9 cellular contexts compared by ENCODE assay signal in the genomic region with DNA sequence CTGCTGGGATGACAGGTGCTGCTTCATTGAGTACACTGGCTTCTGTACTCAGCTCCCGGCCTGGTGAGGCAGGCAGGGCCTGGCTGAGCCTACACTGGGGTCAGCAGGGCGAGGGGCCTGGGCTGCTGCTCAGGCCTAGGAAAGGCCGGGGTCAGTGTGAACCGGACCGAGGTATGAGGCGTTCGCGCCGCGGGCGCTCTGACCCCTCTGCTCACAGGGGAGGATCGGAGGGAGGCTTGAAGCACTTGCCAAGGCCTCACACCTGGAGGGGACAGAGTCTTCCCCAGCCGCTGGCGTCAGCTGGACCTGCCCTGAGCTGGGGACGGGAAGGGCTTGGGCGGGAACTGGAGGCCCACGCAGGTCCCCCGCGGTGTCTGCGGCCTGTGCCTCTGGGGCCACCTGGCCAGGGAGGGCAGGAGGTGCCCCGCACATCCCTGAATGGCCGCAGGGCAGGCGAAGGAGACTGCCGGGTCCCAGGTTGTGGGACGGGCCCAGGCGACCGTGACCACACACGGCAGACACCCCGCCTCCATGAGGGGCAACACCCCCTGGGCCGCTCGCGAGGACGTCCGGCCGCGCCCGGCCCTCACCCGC. TPM values are rescaled to one million over a fixed set of nuclear protein-coding genes. Genes with fewer than 3 reads are reported as not detected.
DNase-seq lines count a peak whose midpoint lies in the region; ATAC-seq, FAIRE-seq and TF ChIP-seq lines count a peak whose summit lies in the region.
"Had no signal": no experiment of that assay in that cellular context is flagged by ENCODE, and none has a peak within 500 bp of the region (broad histone marks: within the 10 kb centered on the region; RNA-seq: fewer than 3 reads in every experiment).

No MANE protein-coding gene starts in this region.

- H3K36me3 ChIP-seq in right atrium auricular region: no peaks in the 10 kb centered on the region
- peaks cover 21 to 29% (median 25%) of the 10 kb centered on the region in 3 donors for H3K36me3 ChIP-seq in skeletal muscle tissue (ENCODE audit: control insufficient read depth in 3 of 3, insufficient read depth in 3 of 3, low read length in 3 of 3)

- peak overlapping the region; percentile 93 for H3K4me3 Mint-ChIP-seq in CD4-positive, alpha-beta T cell
- peak overlapping the region; percentile 85 for H3K4me3 Mint-ChIP-seq in activated CD4-positive, alpha-beta memory T cell treated with anti-CD3 and anti-CD28 coated beads, Interleukin-2, amount 10 ng/mL, durations not matched to agents 7 days and 5 days

- no peaks in the 10 kb centered on the region for H3K27me3 ChIP-seq in CD4-positive, alpha-beta T cell (ENCODE audit: control insufficient read depth, insufficient read depth, low read length)
- no peaks in the 10 kb centered on the region for H3K27me3 ChIP-seq in right atrium auricular region
- peaks cover 10 to 19% (median 14%) of the 10 kb centered on the region in 3 donors for H3K27me3 ChIP-seq in skeletal muscle tissue (ENCODE audit: control insufficient read depth in 3 of 3, insufficient read depth in 3 of 3, low read length in 3 of 3)

- H3K36me3 Mint-ChIP-seq in CD4-positive, alpha-beta T cell (ENCODE audit: low read depth): peaks cover 33% of the 10 kb centered on the region
- peaks cover 4% of the 10 kb centered on the region for H3K36me3 Mint-ChIP-seq in activated CD4-positive, alpha-beta memory T cell treated with anti-CD3 and anti-CD28 coated beads, Interleukin-2, amount 10 ng/mL, durations not matched to agents 7 days and 5 days (ENCODE audit: low read depth)

- H3K9ac ChIP-seq in skeletal muscle tissue (ENCODE audit: low read depth in 1 of 3, low read length in 3 of 3): peak overlapping the region; percentile 85 to 93 (median 86)

- POLR2A ChIA-PET in CD4-positive, alpha-beta T cell (lab: Charles Lee): interaction anchor here (1.2 to 2.2 kb wide), 3 partner anchors 21 to 213 kb away, joined by 3 to 9 read pairs (median 7); a partner anchor contains a TSS
- POLR2A ChIA-PET in activated CD4-positive, alpha-beta memory T cell treated with anti-CD3 and anti-CD28 coated beads, Interleukin-2, amount 10 ng/mL, durations not matched to agents 7 days and 5 days (lab: Charles Lee): interaction anchor here (0.6 to 3.6 kb wide), 6 partner anchors 20 to 217 kb away, joined by 3 to 21 read pairs (median 4); a partner anchor contains a TSS

- TF ChIP-seq CTCF in CD4-positive, alpha-beta T cell (IDR thresholded peaks at IDR 0.05): no peak
- no peak for TF ChIP-seq CTCF in right atrium auricular region (IDR thresholded peaks at IDR 0.05)

- peaks cover 0 to 32% of the 10 kb centered on the region in 2 donors for H3K4me1 ChIP-seq in right atrium auricular region
- H3K4me1 ChIP-seq in skeletal muscle tissue (ENCODE audit: control insufficient read depth in 3 of 3, insufficient read depth in 3 of 3, low read length in 3 of 3): peaks cover 23 to 41% (median 24%) of the 10 kb centered on the region in 3 donors

- H3K9me3 Mint-ChIP-seq in CD4-positive, alpha-beta T cell: no peaks in the 10 kb centered on the region
- no peaks in the 10 kb centered on the region for H3K9me3 Mint-ChIP-seq in activated CD4-positive, alpha-beta memory T cell treated with anti-CD3 and anti-CD28 coated beads, Interleukin-2, amount 10 ng/mL, durations not matched to agents 7 days and 5 days

- no peaks in the 10 kb centered on the region for H3K9me3 ChIP-seq in CD4-positive, alpha-beta T cell (ENCODE audit: control insufficient read depth, low read length)
- no peaks in the 10 kb centered on the region for H3K9me3 ChIP-seq in right atrium auricular region
- H3K9me3 ChIP-seq in skeletal muscle tissue (ENCODE audit: control insufficient read depth in 3 of 3, low read length in 3 of 3): no peaks in the 10 kb centered on the region

- peaks cover 27% of the 10 kb centered on the region for H3K4me1 Mint-ChIP-seq in CD4-positive, alpha-beta T cell (ENCODE audit: low read depth)
- peaks cover 36% of the 10 kb centered on the region for H3K4me1 Mint-ChIP-seq in activated CD4-positive, alpha-beta memory T cell treated with anti-CD3 and anti-CD28 coated beads, Interleukin-2, amount 10 ng/mL, durations not matched to agents 7 days and 5 days

- H3K27ac ChIP-seq in CD4-positive, alpha-beta T cell (ENCODE audit: low read depth, low read length): peak overlapping the region; percentile 69
- peak overlapping the region; percentile 81 to 84 for H3K27ac ChIP-seq in right atrium auricular region
- H3K27ac ChIP-seq in skeletal muscle tissue (ENCODE audit: low read depth, low read length): peak overlapping the region; percentile 64

- DNase-seq in CD4-positive, alpha-beta T cell: peak in 1 of 10 experiments; percentile 12
- DNase-seq in activated CD4-positive, alpha-beta memory T cell treated with anti-CD3 and anti-CD28 coated beads, Interleukin-2, amount 10 ng/mL, durations not matched to agents 7 days and 5 days: no peak
- DNase-seq in right atrium auricular region (ENCODE audit: low spot score): no peak
- no peak for DNase-seq in GM19239 (ENCODE audit: insufficient read length, low spot score)
- no peak for DNase-seq in foreskin melanocyte

- H3K4me3 ChIP-seq in right atrium auricular region: peak overlapping the region; percentile 76 to 86
- peak overlapping the region; percentile 73 to 88 (median 88) for H3K4me3 ChIP-seq in skeletal muscle tissue (ENCODE audit: low read length in 3 of 3)

- intact Hi-C loops in CD4-positive, alpha-beta T cell (cut with DNase I, micrococcal nuclease): loop anchor here (1.0 to 10.0 kb wide), 6 partner anchors 21 to 1013 kb away; a partner anchor contains a TSS

- FAIRE-seq in GM19239 (lab: Jason Lieb, UNC): no peak
- FAIRE-seq: TTC549 had no signal

- no peak for ATAC-seq in CD4-positive, alpha-beta T cell (ENCODE audit: poor library complexity)
- ATAC-seq in GM19372 (IDR thresholded peaks at IDR 0.05; ENCODE audit: low read depth, unreplicated experiment) (peak; percentile 35), HG03354 (IDR thresholded peaks at IDR 0.05; ENCODE audit: poor library complexity, severe bottlenecking, unreplicated experiment) (peak; percentile 30)

- H3K27me3 Mint-ChIP-seq in CD4-positive, alpha-beta T cell: no peaks in the 10 kb centered on the region
- H3K27me3 Mint-ChIP-seq in activated CD4-positive, alpha-beta memory T cell treated with anti-CD3 and anti-CD28 coated beads, Interleukin-2, amount 10 ng/mL, durations not matched to agents 7 days and 5 days: no peaks in the 10 kb centered on the region

- H3K27ac Mint-ChIP-seq in CD4-positive, alpha-beta T cell: peak overlapping the region; percentile 87
- peak overlapping the region; percentile 78 for H3K27ac Mint-ChIP-seq in activated CD4-positive, alpha-beta memory T cell treated with anti-CD3 and anti-CD28 coated beads, Interleukin-2, amount 10 ng/mL, durations not matched to agents 7 days and 5 days

- CTCF ChIA-PET in CD4-positive, alpha-beta T cell (lab: Charles Lee): no interaction called here
- CTCF ChIA-PET in activated CD4-positive, alpha-beta memory T cell treated with anti-CD3 and anti-CD28 coated beads, Interleukin-2, amount 10 ng/mL, durations not matched to agents 7 days and 5 days (lab: Charles Lee): no interaction called here

RNA-seq across cellular contexts. Expression of a gene that starts 0.5 kb away (rescaled TPM):
- 10 to 100 TPM; 12.0 to 12.5 TPM for total RNA-seq in CD4-positive, alpha-beta T cell
- 1 to 10 TPM; 6.8 to 9.5 TPM for total RNA-seq in activated CD4-positive, alpha-beta memory T cell treated with anti-CD3 and anti-CD28 coated beads, Interleukin-2, amount 10 ng/mL, durations not matched to agents 7 days and 5 days
- total RNA-seq in right atrium auricular region (10 to 100 TPM; 16.2 to 17.4 TPM), skeletal muscle tissue (27.1 TPM)

RNA-seq across cellular contexts. Expression of a gene that starts 20.3 kb away (rescaled TPM):
- total RNA-seq in CD4-positive, alpha-beta T cell: 10 to 100 TPM; 57.9 to 60.7 TPM
- 100 to 1,000 TPM; 151 to 160 TPM for total RNA-seq in activated CD4-positive, alpha-beta memory T cell treated with anti-CD3 and anti-CD28 coated beads, Interleukin-2, amount 10 ng/mL, durations not matched to agents 7 days and 5 days
- total RNA-seq in right atrium auricular region: 10 to 100 TPM; 38.8 to 47.2 TPM
- total RNA-seq in skeletal muscle tissue: 35.5 TPM

RNA-seq across cellular contexts. Expression of a gene that starts 20.5 kb away (rescaled TPM):
- total RNA-seq in CD4-positive, alpha-beta T cell: 1 to 10 TPM; 5.3 to 6.5 TPM
- total RNA-seq in activated CD4-positive, alpha-beta memory T cell treated with anti-CD3 and anti-CD28 coated beads, Interleukin-2, amount 10 ng/mL, durations not matched to agents 7 days and 5 days: 1 to 10 TPM; 6.2 to 6.3 TPM
- total RNA-seq in right atrium auricular region (1 to 10 TPM; 2.2 to 3.8 TPM), skeletal muscle tissue (4.2 TPM)
